Comparison of ENCODE assay signal across 1 cellular context in the genomic region with DNA sequence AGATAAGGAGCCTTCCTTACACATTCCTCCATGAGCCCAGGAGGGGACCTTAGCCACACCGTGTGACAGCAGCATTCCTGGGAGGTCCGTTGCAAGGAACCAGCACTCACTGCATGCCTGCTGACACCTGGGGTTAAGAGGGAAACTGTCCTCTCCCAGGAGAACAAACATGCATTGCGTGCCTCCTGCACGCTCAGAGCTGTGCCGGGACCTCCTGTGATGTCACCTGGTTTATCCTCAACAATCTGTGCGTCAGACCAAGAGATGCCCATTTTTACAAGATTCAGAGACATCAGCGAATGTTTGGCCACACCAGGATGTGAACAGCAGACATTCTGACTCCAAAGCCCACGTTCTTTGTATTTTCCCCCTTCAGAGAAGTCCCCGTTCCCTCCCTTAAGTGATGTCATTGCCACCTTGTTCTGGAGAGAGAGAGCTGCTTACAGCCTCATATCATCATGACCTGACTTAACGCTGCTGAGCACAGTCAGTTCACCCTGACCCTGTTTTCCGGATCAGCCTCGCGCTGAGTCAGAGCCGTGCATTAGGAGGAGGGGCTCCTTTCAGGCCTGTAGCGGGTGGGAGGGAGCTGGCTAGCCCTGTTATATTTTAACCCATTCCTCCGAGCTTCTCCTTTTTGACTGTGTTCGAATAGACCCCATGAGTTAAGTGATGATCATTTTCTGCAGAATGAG.
TF ChIP-seq lines count a peak whose summit lies in the region.

No MANE protein-coding gene starts in this region.

TF ChIP-seq in WTC11, 78 proteins besides CTCF, POLR2A, EP300 and RAD21 (continued from another document):
- TF ChIP-seq, protein P1, sequence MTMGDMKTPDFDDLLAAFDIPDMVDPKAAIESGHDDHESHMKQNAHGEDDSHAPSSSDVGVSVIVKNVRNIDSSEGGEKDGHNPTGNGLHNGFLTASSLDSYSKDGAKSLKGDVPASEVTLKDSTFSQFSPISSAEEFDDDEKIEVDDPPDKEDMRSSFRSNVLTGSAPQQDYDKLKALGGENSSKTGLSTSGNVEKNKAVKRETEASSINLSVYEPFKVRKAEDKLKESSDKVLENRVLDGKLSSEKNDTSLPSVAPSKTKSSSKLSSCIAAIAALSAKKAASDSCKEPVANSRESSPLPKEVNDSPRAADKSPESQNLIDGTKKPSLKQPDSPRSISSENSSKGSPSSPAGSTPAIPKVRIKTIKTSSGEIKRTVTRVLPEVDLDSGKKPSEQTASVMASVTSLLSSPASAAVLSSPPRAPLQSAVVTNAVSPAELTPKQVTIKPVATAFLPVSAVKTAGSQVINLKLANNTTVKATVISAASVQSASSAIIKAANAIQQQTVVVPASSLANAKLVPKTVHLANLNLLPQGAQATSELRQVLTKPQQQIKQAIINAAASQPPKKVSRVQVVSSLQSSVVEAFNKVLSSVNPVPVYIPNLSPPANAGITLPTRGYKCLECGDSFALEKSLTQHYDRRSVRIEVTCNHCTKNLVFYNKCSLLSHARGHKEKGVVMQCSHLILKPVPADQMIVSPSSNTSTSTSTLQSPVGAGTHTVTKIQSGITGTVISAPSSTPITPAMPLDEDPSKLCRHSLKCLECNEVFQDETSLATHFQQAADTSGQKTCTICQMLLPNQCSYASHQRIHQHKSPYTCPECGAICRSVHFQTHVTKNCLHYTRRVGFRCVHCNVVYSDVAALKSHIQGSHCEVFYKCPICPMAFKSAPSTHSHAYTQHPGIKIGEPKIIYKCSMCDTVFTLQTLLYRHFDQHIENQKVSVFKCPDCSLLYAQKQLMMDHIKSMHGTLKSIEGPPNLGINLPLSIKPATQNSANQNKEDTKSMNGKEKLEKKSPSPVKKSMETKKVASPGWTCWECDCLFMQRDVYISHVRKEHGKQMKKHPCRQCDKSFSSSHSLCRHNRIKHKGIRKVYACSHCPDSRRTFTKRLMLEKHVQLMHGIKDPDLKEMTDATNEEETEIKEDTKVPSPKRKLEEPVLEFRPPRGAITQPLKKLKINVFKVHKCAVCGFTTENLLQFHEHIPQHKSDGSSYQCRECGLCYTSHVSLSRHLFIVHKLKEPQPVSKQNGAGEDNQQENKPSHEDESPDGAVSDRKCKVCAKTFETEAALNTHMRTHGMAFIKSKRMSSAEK (CRISPR knock-in tag; IDR thresholded peaks at IDR 0.05; ENCODE audit: borderline replicate concordance), result no peak
- TF ChIP-seq HMGA2 (CRISPR knock-in tag; IDR thresholded peaks at IDR 0.05), result no peak
- TF ChIP-seq NFYB (CRISPR knock-in tag; conservative IDR thresholded peaks at IDR 0.05; ENCODE audit: low read depth), result no peak
- no peak for TF ChIP-seq NR3C1 (CRISPR knock-in tag; conservative IDR thresholded peaks at IDR 0.05; ENCODE audit: low read depth)
- TF ChIP-seq MXD4 (CRISPR knock-in tag; IDR thresholded peaks at IDR 0.05; ENCODE audit: borderline replicate concordance), result no peak
